ENCODE assay signal across 8 cellular contexts in the genomic region with DNA sequence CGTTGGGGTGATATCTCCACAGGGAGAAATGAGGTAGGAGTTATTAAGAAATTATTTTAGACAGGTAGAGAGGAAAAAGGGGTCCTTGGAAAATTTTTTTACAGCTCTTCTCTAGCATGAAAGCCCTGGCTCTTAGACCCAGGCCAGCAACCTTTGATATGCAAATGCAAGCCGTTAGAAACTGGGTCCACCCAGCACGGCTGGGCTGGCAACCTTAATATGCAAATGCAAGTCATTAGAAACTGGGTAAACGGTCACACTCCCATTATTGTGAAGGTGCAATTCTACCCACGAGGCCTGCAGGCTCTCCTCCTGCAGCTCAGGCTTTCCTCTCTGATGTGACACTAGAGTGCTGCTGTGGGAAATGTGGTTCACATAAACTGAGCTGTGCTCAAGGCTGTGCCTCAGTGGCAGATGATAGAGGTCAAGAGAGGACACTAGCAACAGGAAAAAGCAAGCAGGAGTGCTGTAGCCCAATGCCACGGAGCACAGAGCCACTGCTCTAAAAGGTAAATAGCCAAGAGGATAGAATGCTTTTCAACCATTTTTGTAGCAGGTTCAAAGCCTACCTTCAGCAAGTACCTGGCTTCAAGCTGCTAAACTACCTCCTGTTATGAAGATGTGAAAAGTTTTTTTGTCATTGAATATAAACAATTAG. TPM values are rescaled to one million over a fixed set of nuclear protein-coding genes. Genes with fewer than 3 reads are reported as not detected.
DNase-seq lines count a peak whose midpoint lies in the region; ATAC-seq and TF ChIP-seq lines count a peak whose summit lies in the region.
"Not testable (repeated sequence)": the region's sequence is repeated elsewhere in the genome, so short reads cannot be mapped to it uniquely, and the experiment has no call there.

No MANE protein-coding gene starts in this region.

- ATAC-seq in GM19035 (IDR thresholded peaks at IDR 0.05; ENCODE audit: unreplicated experiment): peak; percentile 58
- peak; percentile 52 for ATAC-seq in HG02571 (IDR thresholded peaks at IDR 0.05; ENCODE audit: unreplicated experiment)
- ATAC-seq in WTC11: peak; percentile 83

- H3K36me3 Mint-ChIP-seq in WTC11, neural progenitor cell: not testable (repeated sequence)

- not testable (repeated sequence) for H3K36me3 ChIP-seq in KMS-11 (ENCODE audit: insufficient read depth); neural progenitor cell

- H3K9me3 Mint-ChIP-seq in WTC11: peaks cover 13% of the 10 kb centered on the region; the same call in 1 of the 2 replicates
- not testable (repeated sequence) for H3K9me3 Mint-ChIP-seq in neural progenitor cell

- H3F3A ChIP-seq in neural progenitor cell (ENCODE audit: low read depth): not testable (repeated sequence)

- H3K4me1 Mint-ChIP-seq in WTC11 (peaks cover 46% of the 10 kb centered on the region), neural progenitor cell (peaks cover 17% of the 10 kb centered on the region)

- H3K4me2 ChIP-seq in KMS-11 (peak overlapping the region; percentile 80), neural progenitor cell (peak overlapping the region; percentile 10)

- DNase-seq in Ammon's horn (ENCODE audit: low spot score) (peak; percentile 43), NCI-H748 (lab: John Stamatoyannopoulos, UW; ENCODE audit: unreplicated experiment) (peak; percentile 34), WTC11 (ENCODE audit: low spot score) (peak; percentile 61), iPS DF 19.7 (ENCODE audit: low read depth, low spot score) (peak; percentile 52), neural progenitor cell (ENCODE audit: low spot score) (peak; percentile 52)

- not testable (repeated sequence) for H4K20me1 ChIP-seq in KMS-11 (ENCODE audit: insufficient read depth); neural progenitor cell (ENCODE audit: low read depth)

- POLR2A ChIA-PET in WTC11 (lab: Charles Lee): not testable (repeated sequence)

- peak overlapping the region; percentile 53 for H3K27ac ChIP-seq in KMS-11
- not testable (repeated sequence) for H3K27ac ChIP-seq in neural progenitor cell

- not testable (repeated sequence) for TF ChIP-seq CTCF in KMS-11 (conservative IDR thresholded peaks at IDR 0.05; ENCODE audit: low read depth, low read length); WTC11 (IDR thresholded peaks at IDR 0.05); neural progenitor cell (IDR thresholded peaks at IDR 0.05)

- H3K27me3 ChIP-seq in KMS-11 (ENCODE audit: insufficient read depth, low read depth); neural progenitor cell: not testable (repeated sequence)

- not testable (repeated sequence) for H3K9me3 ChIP-seq in neural progenitor cell (ENCODE audit: low read depth)

- H3K27me3 Mint-ChIP-seq in WTC11 (ENCODE audit: low read depth): peaks cover 12% of the 10 kb centered on the region
- not testable (repeated sequence) for H3K27me3 Mint-ChIP-seq in neural progenitor cell (ENCODE audit: insufficient read depth, low read depth)

- peak overlapping the region; percentile 96 for H3K27ac Mint-ChIP-seq in WTC11
- H3K27ac Mint-ChIP-seq in neural progenitor cell: not testable (repeated sequence)

- H3K4me1 ChIP-seq in KMS-11 (ENCODE audit: low read depth, poor library complexity, severe bottlenecking): peaks cover 79% of the 10 kb centered on the region
- H3K4me1 ChIP-seq in neural progenitor cell: peaks cover 15% of the 10 kb centered on the region

- peak overlapping the region; percentile 14; the same call in 1 of the 2 replicates for H3K9ac ChIP-seq in KMS-11
- H3K9ac ChIP-seq in neural progenitor cell: not testable (repeated sequence)

- H3K4me3 ChIP-seq in KMS-11 (IDR thresholded peaks at IDR 0.05; ENCODE audit: insufficient read depth, low read depth, low read length); neural progenitor cell: not testable (repeated sequence)

- CTCF ChIA-PET in WTC11 (lab: Charles Lee): interaction anchor here (1.0 to 1.1 kb wide), 2 partner anchors 19 to 215 kb away, joined by 3 read pairs; no protein-coding TSS in a partner anchor

- H2AFZ ChIP-seq in KMS-11 (ENCODE audit: low read depth) (peak overlapping the region; percentile 57), neural progenitor cell (replicated peaks) (peak overlapping the region; percentile 63)

- H3K4me3 Mint-ChIP-seq in WTC11: peak overlapping the region; percentile 28; the same call in 1 of the 2 replicates
- H3K4me3 Mint-ChIP-seq in neural progenitor cell: not testable (repeated sequence)

- H3K79me2 ChIP-seq in KMS-11 (ENCODE audit: insufficient read depth, low read depth); neural progenitor cell (ENCODE audit: low read depth): not testable (repeated sequence)

TF ChIP-seq in WTC11, 78 proteins besides CTCF, POLR2A, EP300 and RAD21:
- TF ChIP-seq, protein P1, sequence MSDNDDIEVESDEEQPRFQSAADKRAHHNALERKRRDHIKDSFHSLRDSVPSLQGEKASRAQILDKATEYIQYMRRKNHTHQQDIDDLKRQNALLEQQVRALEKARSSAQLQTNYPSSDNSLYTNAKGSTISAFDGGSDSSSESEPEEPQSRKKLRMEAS (CRISPR knock-in tag; IDR thresholded peaks at IDR 0.05): peak; percentile 24; the same call in 1 of the 2 replicates
- TF ChIP-seq ZNF532 (CRISPR knock-in tag; IDR thresholded peaks at IDR 0.05; ENCODE audit: borderline replicate concordance): peak; percentile 43; the same call in 1 of the 2 replicates

RNA-seq across cellular contexts. Expression of gene CCDC112, which starts 32.3 kb away (rescaled TPM):
- total RNA-seq in WTC11 (2021): 10.8 to 12.2 TPM (median 11.6 TPM) in 3 replicates
- 22.0 and 33.6 TPM in 2 replicates for total RNA-seq in neural progenitor cell (ENCODE audit: low replicate concordance)
